In the genomic region with DNA sequence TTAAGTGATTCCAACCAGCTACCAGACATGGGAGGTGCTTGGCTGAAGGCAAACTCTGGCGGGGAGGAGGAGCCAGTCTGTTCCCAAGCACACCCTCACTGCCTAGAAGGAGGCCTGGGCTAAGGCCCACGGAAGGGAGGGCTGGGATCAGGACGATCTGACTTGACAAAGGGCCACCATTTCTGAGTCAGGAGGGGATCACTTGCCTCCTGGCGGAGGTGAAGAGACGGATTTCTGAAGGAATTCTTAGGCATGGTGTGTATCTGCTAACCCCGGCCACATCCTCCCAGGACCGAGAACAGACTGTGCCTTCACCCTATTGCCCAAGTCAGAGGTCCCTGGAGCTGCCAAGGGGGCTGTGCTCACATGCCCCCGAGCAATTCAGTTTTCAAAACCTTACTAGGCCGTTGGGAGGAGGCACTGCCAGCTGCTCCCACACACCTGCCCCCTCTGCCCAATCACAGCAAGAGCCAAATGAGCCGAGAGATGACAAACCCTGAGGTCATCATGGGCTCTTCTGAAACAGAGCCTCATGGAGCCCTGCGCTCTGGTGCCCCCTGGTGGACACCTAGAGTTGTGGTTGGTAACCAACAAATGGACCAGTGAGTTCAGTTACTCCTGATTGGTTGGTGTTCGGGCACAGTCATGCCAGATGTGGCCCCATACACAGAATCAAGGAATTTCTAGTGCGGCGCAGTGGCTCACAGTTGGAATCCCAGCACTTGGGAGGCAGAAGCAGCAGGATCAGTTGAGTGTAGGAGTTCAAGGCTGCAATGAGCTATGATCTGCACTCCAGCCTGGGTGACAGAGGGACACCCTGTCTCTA, we compare ENCODE assay signal across 8 cellular contexts. TPM values are rescaled to one million over a fixed set of nuclear protein-coding genes. Genes with fewer than 3 reads are reported as not detected.
DNase-seq lines count a peak whose midpoint lies in the region; ATAC-seq and TF ChIP-seq lines count a peak whose summit lies in the region.

No MANE protein-coding gene starts in this region.

- H3K4me1 Mint-ChIP-seq in Caco-2 (ENCODE audit: low read depth, unreplicated experiment): peaks cover 16% of the 10 kb centered on the region
- peaks cover 5 to 6% (median 6%) of the 10 kb centered on the region in 3 donors for H3K4me1 Mint-ChIP-seq in IgD-negative memory B cell
- H3K4me1 Mint-ChIP-seq in neural progenitor cell: peaks cover 20% of the 10 kb centered on the region

- peaks cover 26% of the 10 kb centered on the region for H3F3A ChIP-seq in neural progenitor cell (ENCODE audit: low read depth)

- H3K4me2 ChIP-seq in neural progenitor cell: peak overlapping the region; percentile 58

- H4K20me1 ChIP-seq in neural progenitor cell (ENCODE audit: low read depth): no peaks in the 10 kb centered on the region

- peak overlapping the region; percentile 71 for H2AFZ ChIP-seq in neural progenitor cell (replicated peaks)

- TF ChIP-seq CTCF in Caco-2 (IDR thresholded peaks at IDR 0.05; ENCODE audit: insufficient read depth in 1 of 2, low read depth in 1 of 2, low read length in 1 of 2, severe bottlenecking in 1 of 2, unreplicated experiment in 1 of 2) (peak; percentile 88 to 92), neural progenitor cell (IDR thresholded peaks at IDR 0.05) (peak; percentile 99)

- H3K36me3 ChIP-seq in Caco-2 (ENCODE audit: control insufficient read depth, insufficient read depth, low read length) (no peaks in the 10 kb centered on the region), neural progenitor cell (no peaks in the 10 kb centered on the region)

- no peaks in the 10 kb centered on the region for H3K9me3 Mint-ChIP-seq in Caco-2 (ENCODE audit: unreplicated experiment)
- H3K9me3 Mint-ChIP-seq in IgD-negative memory B cell: no peaks in the 10 kb centered on the region
- no peaks in the 10 kb centered on the region for H3K9me3 Mint-ChIP-seq in neural progenitor cell

- no peaks in the 10 kb centered on the region; the same call in 1 of the 2 replicates for H3K27me3 ChIP-seq in Caco-2 (replicated peaks; ENCODE audit: control insufficient read depth, insufficient read depth, low read length)
- peaks cover 17% of the 10 kb centered on the region for H3K27me3 ChIP-seq in neural progenitor cell

- H3K27ac ChIP-seq in neural progenitor cell: peak overlapping the region; percentile 77

- intact Hi-C loops in Caco-2 (cut with micrococcal nuclease; ENCODE audit: unreplicated experiment): loop anchor here (1.0 to 2.0 kb wide), 4 partner anchors 19 to 56 kb away; no protein-coding TSS in a partner anchor

- DNase-seq in Caco-2 (peak; percentile 92 to 93), activated T-cell treated with anti-CD3 and anti-CD28 coated beads for 1 hour (ENCODE audit: low read depth) (peak; percentile 96), fibroblast of peridontal ligament (ENCODE audit: extremely low read depth) (peak; percentile 97), neural progenitor cell (ENCODE audit: low spot score) (peak; percentile 95), superior temporal gyrus (ENCODE audit: extremely low spot score) (peak; percentile 98), NCI-H2107 treated with DMSO at 0.1 percent for 48 hours (lab: John Stamatoyannopoulos, UW; ENCODE audit: unreplicated experiment) (no peak)

- no peak overlapping the region for H3K4me3 ChIP-seq in Caco-2 (ENCODE audit: low read depth, low read length)
- peak overlapping the region; percentile 3 for H3K4me3 ChIP-seq in neural progenitor cell

- peak overlapping the region; percentile 78 for H3K27ac Mint-ChIP-seq in Caco-2 (ENCODE audit: unreplicated experiment)
- peak overlapping the region; percentile 76 to 77 (median 76) for H3K27ac Mint-ChIP-seq in IgD-negative memory B cell
- peak overlapping the region; percentile 50 for H3K27ac Mint-ChIP-seq in neural progenitor cell

- CTCF ChIA-PET in Caco-2 (lab: Charles Lee): interaction anchor here (0.5 to 2.1 kb wide), 7 partner anchors 12 to 1166 kb away, joined by 3 to 17 read pairs (median 3); no protein-coding TSS in a partner anchor

- peaks cover 8% of the 10 kb centered on the region for H3K36me3 Mint-ChIP-seq in Caco-2 (ENCODE audit: insufficient read depth, unreplicated experiment)
- no peaks in the 10 kb centered on the region for H3K36me3 Mint-ChIP-seq in IgD-negative memory B cell
- no peaks in the 10 kb centered on the region for H3K36me3 Mint-ChIP-seq in neural progenitor cell

- no peaks in the 10 kb centered on the region for H3K79me2 ChIP-seq in neural progenitor cell (ENCODE audit: low read depth)

- H3K9me3 ChIP-seq in Caco-2 (no peaks in the 10 kb centered on the region), neural progenitor cell (ENCODE audit: low read depth) (no peaks in the 10 kb centered on the region)

- ATAC-seq in GM21529 (IDR thresholded peaks at IDR 0.05; ENCODE audit: unreplicated experiment): peak; percentile 91

- no peak overlapping the region for H3K9ac ChIP-seq in neural progenitor cell

- POLR2A ChIA-PET in Caco-2 (lab: Charles Lee): interaction anchor here (0.7 kb wide), 1 partner anchor 57 kb away, joined by 3 read pairs; no protein-coding TSS in a partner anchor

- H3K4me1 ChIP-seq in Caco-2 (peaks cover 16% of the 10 kb centered on the region), neural progenitor cell (peaks cover 8% of the 10 kb centered on the region)

- no peaks in the 10 kb centered on the region for H3K27me3 Mint-ChIP-seq in Caco-2 (ENCODE audit: insufficient read depth, unreplicated experiment)
- peaks cover 10% of the 10 kb centered on the region for H3K27me3 Mint-ChIP-seq in IgD-negative memory B cell
- H3K27me3 Mint-ChIP-seq in neural progenitor cell (ENCODE audit: insufficient read depth, low read depth): peaks cover 11% of the 10 kb centered on the region

- BruUV-seq in Caco-2 (replicated peaks; lab: Mats Ljungman, UMichigan): TSS peak; percentile 68

- H3K4me3 Mint-ChIP-seq in Caco-2 (ENCODE audit: unreplicated experiment) (no peak overlapping the region), IgD-negative memory B cell (peak overlapping the region in 2 of 4 donors; percentile 3 to 75), neural progenitor cell (peak overlapping the region; percentile 44)

RNA-seq across cellular contexts. Expression of a gene that starts 6.5 kb away (rescaled TPM):
- total RNA-seq in Caco-2 (2022) (36.0 and 37.9 TPM in 2 replicates), neural progenitor cell (ENCODE audit: low replicate concordance) (5.4 and 19.0 TPM in 2 replicates)
- polyA plus RNA-seq in IgD-negative memory B cell: 6.1 TPM
